Comparison of ENCODE assay signal across 11 cellular contexts in the genomic region with DNA sequence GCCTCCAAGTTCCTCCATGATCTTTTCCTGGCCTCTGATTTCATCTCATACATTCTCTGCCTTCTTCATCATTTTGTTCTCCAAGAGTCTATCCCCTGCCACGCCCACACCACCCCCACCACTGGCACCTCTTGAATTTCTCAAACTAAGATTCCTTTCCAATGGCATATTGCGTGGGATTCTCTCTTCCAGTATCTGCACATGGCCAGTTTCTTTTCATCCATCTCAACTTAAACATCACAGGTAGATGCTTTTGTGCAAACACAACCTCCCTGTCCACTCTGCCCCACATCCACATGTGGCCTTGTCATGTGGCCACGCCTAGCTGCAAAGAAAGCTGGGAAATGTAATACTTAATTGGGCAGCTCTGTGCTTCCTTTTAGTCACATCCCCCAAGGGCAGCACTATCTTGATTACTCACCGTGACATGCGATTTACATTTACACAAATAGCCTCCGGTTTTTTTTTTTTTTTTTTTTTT. TPM values are rescaled to one million over a fixed set of nuclear protein-coding genes. Genes with fewer than 3 reads are reported as not detected.
DNase-seq lines count a peak whose midpoint lies in the region; ATAC-seq and TF ChIP-seq lines count a peak whose summit lies in the region.
"Had no signal": no experiment of that assay in that cellular context is flagged by ENCODE, and none has a peak within 500 bp of the region (broad histone marks: within the 10 kb centered on the region; RNA-seq: fewer than 3 reads in every experiment).

No MANE protein-coding gene starts in this region.

- no peak overlapping the region for H3K4me3 ChIP-seq in brain microvascular endothelial cell (ENCODE audit: low read depth, low read length)
- H3K4me3 ChIP-seq: pancreas had no signal

- peak overlapping the region; percentile 74 for H3K27ac Mint-ChIP-seq in osteocyte (ENCODE audit: unreplicated experiment)

- H3K27me3 ChIP-seq in brain microvascular endothelial cell (replicated peaks), result no peaks in the 10 kb centered on the region
- H3K27me3 ChIP-seq: pancreas had no signal

- in situ Hi-C loops in brain microvascular endothelial cell (cut with HindIII; ENCODE audit: low pct_ligation_motif_present, low sequenced_read_pairs), result no loop called here

- peaks cover 10% of the 10 kb centered on the region for H3K9me3 Mint-ChIP-seq in osteocyte (ENCODE audit: unreplicated experiment)

- peaks cover 25% of the 10 kb centered on the region for H3K4me1 Mint-ChIP-seq in osteocyte (ENCODE audit: unreplicated experiment)
- H3K4me1 Mint-ChIP-seq: brain had no signal

- no peak overlapping the region for H3K4me3 Mint-ChIP-seq in osteocyte (ENCODE audit: unreplicated experiment)
- H3K4me3 Mint-ChIP-seq: brain had no signal

- H3K27ac ChIP-seq in brain microvascular endothelial cell, result peak overlapping the region; percentile 51
- H3K27ac ChIP-seq: pancreas had no signal

- H3K36me3 ChIP-seq in brain microvascular endothelial cell (replicated peaks), result no peaks in the 10 kb centered on the region
- H3K36me3 ChIP-seq: pancreas had no signal

- ATAC-seq in GM18517 (IDR thresholded peaks at IDR 0.05; ENCODE audit: unreplicated experiment) (no peak), HG02610 (IDR thresholded peaks at IDR 0.05; ENCODE audit: unreplicated experiment) (no peak)
- ATAC-seq: pancreas had no signal

- DNase-seq in GM20000 (ENCODE audit: low spot score) (peak; percentile 34), NOMO-1 treated with dmso at 0.1 percent for 144 hours (lab: John Stamatoyannopoulos, UW; ENCODE audit: unreplicated experiment) (peak; percentile 30), brain microvascular endothelial cell (peak; percentile 84), osteocyte (ENCODE audit: extremely low spot score, unreplicated experiment) (no peak), glomerular visceral epithelial cell (ENCODE audit: extremely low spot score) (no peak), T-helper 1 cell (no peak)
- DNase-seq: NCI-H748 treated with DMSO at 0.1 percent for 48 hours, pancreas had no signal

- TF ChIP-seq CTCF in GM20000 (IDR thresholded peaks at IDR 0.05; ENCODE audit: extremely low read depth, missing control alignments), result no peak
- no peak for TF ChIP-seq CTCF in brain microvascular endothelial cell (IDR thresholded peaks at IDR 0.05; ENCODE audit: low read depth, low read length, missing control alignments)
- TF ChIP-seq CTCF in osteocyte (IDR thresholded peaks at IDR 0.05), result no peak

- H3K36me3 Mint-ChIP-seq in osteocyte (ENCODE audit: unreplicated experiment), result peaks cover under 1% of the 10 kb centered on the region
- H3K36me3 Mint-ChIP-seq: brain had no signal

- H3K27me3 Mint-ChIP-seq in osteocyte (ENCODE audit: unreplicated experiment), result no peaks in the 10 kb centered on the region

RNA-seq across cellular contexts. Expression of gene ZMYND8, which starts 33.4 kb away (rescaled TPM):
- 96.5 and 111 TPM in 2 replicates for total RNA-seq in osteocyte

Comparison
In these comparisons a context has a peak if more than half of its experiments do, and no peak if none do; other contexts are left out.
1. DNase-seq: peak in GM20000 (single experiment), NOMO-1 treated with dmso at 0.1 percent for 144 hours (single experiment) and brain microvascular endothelial cell (single experiment); none in osteocyte (single experiment), glomerular visceral epithelial cell (single experiment) and T-helper 1 cell (0 of 5).